ENCODE assay signal across 20 cellular contexts in genomic region chr9:98975838-98976237, GRCh38. TPM values are rescaled to one million over a fixed set of nuclear protein-coding genes. Genes with fewer than 3 reads are reported as not detected.
DNase-seq lines count a peak whose midpoint lies in the region; ATAC-seq and TF ChIP-seq lines count a peak whose summit lies in the region.
"Had no signal": no experiment of that assay in that cellular context is flagged by ENCODE, and none has a peak within 500 bp of the region (broad histone marks: within the 10 kb centered on the region; RNA-seq: fewer than 3 reads in every experiment).

No MANE protein-coding gene starts in this region.

- H3K27ac Mint-ChIP-seq in osteocyte (ENCODE audit: unreplicated experiment): peak overlapping the region; percentile 62

- peaks cover 70% of the 10 kb centered on the region for H3K27me3 Mint-ChIP-seq in osteocyte (ENCODE audit: unreplicated experiment)

- intact Hi-C loops in heart right ventricle (cut with DNase I) (loop anchor here in 6 of 10 donors (1.0 to 5.0 kb wide), 8 partner anchors 13 to 115 kb away; partner anchors contain the start of gene COL15A1 (in 2 of the 6)), left cardiac atrium (cut with DNase I) (no loop called here), tibial artery (cut with DNase I; ENCODE audit: low total_unique reads) (no loop called here)

- DNase-seq in heart right ventricle (no peak), left cardiac atrium (no peak), osteocyte (ENCODE audit: extremely low spot score, unreplicated experiment) (no peak), tibial artery (no peak), SK-N-SH (no peak), MG63 (no peak), NCI-H1092 treated with DMSO at 0.1 percent for 48 hours (lab: John Stamatoyannopoulos, UW) (no peak)
- DNase-seq: CD8-positive, alpha-beta memory T cell; DND-41; GF-D8; GM23248; HCEC 1CT; MV-4-11; NCI-H1417 treated with DMSO at 0.1 percent for 48 hours; NCI-H1930; NCI-H774; PC-3 had no signal

- H3K9me3 ChIP-seq in heart right ventricle (no peaks in the 10 kb centered on the region), gastroesophageal sphincter (no peaks in the 10 kb centered on the region), tibial artery (no peaks in the 10 kb centered on the region), SK-N-SH (no peaks in the 10 kb centered on the region), MG63 (no peaks in the 10 kb centered on the region)
- H3K9me3 ChIP-seq: BLaER1 treated with 17β-estradiol and CSF1 and Interleukin-3, amounts not matched to agents 10 nM and 100 nM had no signal

- POLR2A ChIA-PET in SK-N-SH (lab: Yijun Ruan, JAX): no interaction called here

- TF ChIP-seq RAD21 in SK-N-SH (IDR thresholded peaks at IDR 0.05; ENCODE audit: low read length): no peak

- H3K27me3 ChIP-seq in heart right ventricle (peaks cover 0 to 15% (median 0%) of the 10 kb centered on the region in 7 donors), gastroesophageal sphincter (no peaks in the 10 kb centered on the region), tibial artery (no peaks in the 10 kb centered on the region), SK-N-SH (ENCODE audit: insufficient read depth) (no peaks in the 10 kb centered on the region), MG63 (no peaks in the 10 kb centered on the region)

- no peaks in the 10 kb centered on the region for H3K9me3 Mint-ChIP-seq in osteocyte (ENCODE audit: unreplicated experiment)
- H3K9me3 Mint-ChIP-seq: CD8-positive, alpha-beta memory T cell had no signal

- CTCF ChIA-PET in SK-N-SH (lab: Yijun Ruan, JAX): interaction anchor here (0.7 to 7.2 kb wide), 14 partner anchors 8 to 1349 kb away, joined by 3 to 57 read pairs (median 4); no protein-coding TSS in a partner anchor

- no peak overlapping the region for H2AFZ ChIP-seq in SK-N-SH (ENCODE audit: low read depth)

- no peaks in the 10 kb centered on the region for H3K36me3 Mint-ChIP-seq in osteocyte (ENCODE audit: unreplicated experiment)
- H3K36me3 Mint-ChIP-seq: CD8-positive, alpha-beta memory T cell had no signal

- no peaks in the 10 kb centered on the region for H3K79me2 ChIP-seq in SK-N-SH (ENCODE audit: insufficient read depth)

- H3K9ac ChIP-seq in SK-N-SH: no peak overlapping the region

- H3K4me3 ChIP-seq in heart right ventricle (peak overlapping the region in 1 of 10 donors; percentile 44), gastroesophageal sphincter (no peak overlapping the region), tibial artery (no peak overlapping the region), SK-N-SH (ENCODE audit: low read depth in 2 of 2, low read length in 1 of 2) (no peak overlapping the region), MG63 (no peak overlapping the region)

- no peaks in the 10 kb centered on the region for H3K36me3 ChIP-seq in heart right ventricle
- no peaks in the 10 kb centered on the region for H3K36me3 ChIP-seq in gastroesophageal sphincter
- H3K36me3 ChIP-seq in tibial artery: no peaks in the 10 kb centered on the region
- H3K36me3 ChIP-seq in SK-N-SH (replicated peaks in 1 of 2; ENCODE audit: control insufficient read depth in 1 of 2, insufficient read depth in 2 of 2, low read length in 1 of 2): no peaks in the 10 kb centered on the region
- H3K36me3 ChIP-seq in MG63: no peaks in the 10 kb centered on the region
- H3K36me3 ChIP-seq: BLaER1 treated with 17β-estradiol and CSF1 and Interleukin-3, amounts not matched to agents 10 nM and 100 nM had no signal

- ATAC-seq in heart right ventricle (no peak), left cardiac atrium (no peak), gastroesophageal sphincter (no peak)

- H4K20me1 ChIP-seq in SK-N-SH (ENCODE audit: insufficient read depth): no peaks in the 10 kb centered on the region

- H3K27ac ChIP-seq in heart right ventricle (peak overlapping the region in 7 of 10 donors; percentile 64 to 92 (median 73)), gastroesophageal sphincter (peak overlapping the region; percentile 34 to 91 (median 89)), tibial artery (peak overlapping the region; percentile 77 to 85), SK-N-SH (ENCODE audit: low read depth in 2 of 2, low read length in 1 of 2) (no peak overlapping the region)
- H3K27ac ChIP-seq: BLaER1 treated with 17β-estradiol and CSF1 and Interleukin-3, amounts not matched to agents 10 nM and 100 nM; GM23248; HL-60 had no signal

- TF ChIP-seq EP300 in gastroesophageal sphincter (IDR thresholded peaks at IDR 0.05): no peak
- TF ChIP-seq EP300 in SK-N-SH (IDR thresholded peaks at IDR 0.05; ENCODE audit: borderline replicate concordance in 1 of 2, low read depth in 1 of 2, low read length in 1 of 2): no peak

- no peaks in the 10 kb centered on the region for H3K9me2 ChIP-seq in SK-N-SH

- no peaks in the 10 kb centered on the region for H3F3A ChIP-seq in SK-N-SH (replicated peaks; ENCODE audit: insufficient read depth)

- H3K4me1 ChIP-seq in heart right ventricle (peaks cover 33 to 100% (median 77%) of the 10 kb centered on the region in 9 donors), gastroesophageal sphincter (peaks cover 2 to 96% (median 59%) of the 10 kb centered on the region in 3 donors), tibial artery (peaks cover 0 to 76% (median 57%) of the 10 kb centered on the region in 4 donors), SK-N-SH (ENCODE audit: control insufficient read depth in 1 of 2, insufficient read depth in 2 of 2, low read depth in 1 of 2, low read length in 1 of 2) (peaks cover 5 to 9% of the 10 kb centered on the region in 2 experiments; a peak in 1 of 4 replicates)

- no peak for TF ChIP-seq CTCF in heart right ventricle (IDR thresholded peaks at IDR 0.05)
- TF ChIP-seq CTCF in gastroesophageal sphincter (IDR thresholded peaks at IDR 0.05): no peak
- no peak for TF ChIP-seq CTCF in osteocyte (IDR thresholded peaks at IDR 0.05)
- no peak for TF ChIP-seq CTCF in tibial artery (IDR thresholded peaks at IDR 0.05)
- no peak for TF ChIP-seq CTCF in SK-N-SH (IDR thresholded peaks at IDR 0.05)

- TF ChIP-seq POLR2A in gastroesophageal sphincter (IDR thresholded peaks at IDR 0.05): no peak

- no peak overlapping the region for H3K4me2 ChIP-seq in SK-N-SH

- 84 to 89% methylated on average over 3 of the region's 3 CpGs for WGBS in heart right ventricle, 2 donors
- 58 to 60% methylated on average over 1 to 3 of the region's 3 CpGs for WGBS in gastroesophageal sphincter (ENCODE audit: low coverage in 1 of 2), 2 donors
- WGBS in SK-N-SH (ENCODE audit: low lambda C conversion rate): 58% methylated on average over 3 of the region's 3 CpGs

- H3K4me3 Mint-ChIP-seq in osteocyte (ENCODE audit: unreplicated experiment): no peak overlapping the region

- H3K4me1 Mint-ChIP-seq in osteocyte (ENCODE audit: unreplicated experiment): peaks cover 36% of the 10 kb centered on the region

TF ChIP-seq in SK-N-SH, 30 proteins besides CTCF, POLR2A, EP300 and RAD21 (continues in another document):
- no peak for TF ChIP-seq ELF1 (IDR thresholded peaks at IDR 0.05)
- no peak for TF ChIP-seq MEF2A (IDR thresholded peaks at IDR 0.05; ENCODE audit: borderline replicate concordance, low read depth)
- no peak for TF ChIP-seq GATA2 (CRISPR knock-in tag; IDR thresholded peaks at IDR 0.05)
- TF ChIP-seq, protein P1, sequence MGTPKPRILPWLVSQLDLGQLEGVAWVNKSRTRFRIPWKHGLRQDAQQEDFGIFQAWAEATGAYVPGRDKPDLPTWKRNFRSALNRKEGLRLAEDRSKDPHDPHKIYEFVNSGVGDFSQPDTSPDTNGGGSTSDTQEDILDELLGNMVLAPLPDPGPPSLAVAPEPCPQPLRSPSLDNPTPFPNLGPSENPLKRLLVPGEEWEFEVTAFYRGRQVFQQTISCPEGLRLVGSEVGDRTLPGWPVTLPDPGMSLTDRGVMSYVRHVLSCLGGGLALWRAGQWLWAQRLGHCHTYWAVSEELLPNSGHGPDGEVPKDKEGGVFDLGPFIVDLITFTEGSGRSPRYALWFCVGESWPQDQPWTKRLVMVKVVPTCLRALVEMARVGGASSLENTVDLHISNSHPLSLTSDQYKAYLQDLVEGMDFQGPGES (IDR thresholded peaks at IDR 0.05; ENCODE audit: low read depth, low read length): no peak
- TF ChIP-seq PBX3 (IDR thresholded peaks at IDR 0.05): no peak
- TF ChIP-seq, protein P2, sequence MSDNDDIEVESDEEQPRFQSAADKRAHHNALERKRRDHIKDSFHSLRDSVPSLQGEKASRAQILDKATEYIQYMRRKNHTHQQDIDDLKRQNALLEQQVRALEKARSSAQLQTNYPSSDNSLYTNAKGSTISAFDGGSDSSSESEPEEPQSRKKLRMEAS (IDR thresholded peaks at IDR 0.05; ENCODE audit: low read depth): no peak

RNA-seq across cellular contexts. Expression of gene COL15A1, which starts 32.1 kb away (rescaled TPM):
- 10 to 100 TPM; 31.0 to 64.8 (median 52.9) TPM for total RNA-seq in heart right ventricle
- 10 to 100 TPM; 25.6 to 27.0 TPM for polyA plus RNA-seq in heart right ventricle
- total RNA-seq in left cardiac atrium: 10 to 100 TPM; 73.3 to 75.0 TPM
- total RNA-seq in gastroesophageal sphincter: 100 to 1,000 TPM in 2 of 4 donors, 10 to 100 TPM in 2; 80.5 to 256 (median 97.2) TPM
- 0.34 and 0.81 TPM in 2 replicates for total RNA-seq in osteocyte
- polyA plus RNA-seq in SK-N-SH (2012; rRNA removed): 0.76 and 0.84 TPM in 2 replicates
- polyA plus RNA-seq in SK-N-SH (2012; cell fraction: cytosol; rRNA removed): 0.55 and 0.72 TPM in 2 replicates
- 1.3 and 2.5 TPM in 2 replicates for polyA plus RNA-seq in SK-N-SH (2012; cell fraction: nucleus; rRNA removed)
- 0.62 and 1.2 TPM in 2 replicates for total RNA-seq in MG63 (2014; rRNA removed; shearing (Covaris generic); ENCODE audit: low replicate concordance)
- total RNA-seq: CD8-positive, alpha-beta memory T cell had no signal

Comparison
In these comparisons a context has a peak if more than half of its experiments do, and no peak if none do; other contexts are left out.
1. intact Hi-C loops: an anchor here in heart right ventricle (1.0 to 5.0 kb wide); none called in left cardiac atrium and tibial artery.
2. H3K27ac ChIP-seq: peak in heart right ventricle (7 of 10), gastroesophageal sphincter (4 of 4) and tibial artery (2 of 2); none in SK-N-SH (0 of 2).
3. RNA of gene COL15A1, which starts 32.1 kb away (total RNA-seq): 80.5 to 256 TPM in gastroesophageal sphincter, 73.3 to 75.0 TPM in left cardiac atrium and 31.0 to 64.8 TPM in heart right ventricle; 0.62 to 1.2 TPM in MG63 and 0.34 to 0.81 TPM in osteocyte; every median in the first group is over 10 times any median in the second.